ENCODE assay signal across 8 cellular contexts in genomic region chrX:18674788-18675735, GRCh38. TPM values are rescaled to one million over a fixed set of nuclear protein-coding genes. Genes with fewer than 3 reads are reported as not detected.
A peak's percentile ranks its signal among the peaks of the same experiment; 100 is the strongest.
DNase-seq lines count a peak whose midpoint lies in the region; ATAC-seq and TF ChIP-seq lines count a peak whose summit lies in the region.

No MANE protein-coding gene starts in this region.

- H3K27me3 ChIP-seq in kidney epithelial cell (ENCODE audit: control insufficient read depth, insufficient read depth, low read length): no peaks in the 10 kb centered on the region

- H3K36me3 ChIP-seq in kidney epithelial cell (ENCODE audit: control insufficient read depth, insufficient read depth, low read length): no peaks in the 10 kb centered on the region

- in situ Hi-C loops in ACHN (cut with HindIII; ENCODE audit: low pct_ligation_motif_present, low pct_unique_long_range_greater_than_20kb, low sequenced_read_pairs): no loop called here

- H3K4me3 ChIP-seq in kidney epithelial cell (ENCODE audit: low read depth, low read length): peak overlapping the region; percentile 62

- TF ChIP-seq CTCF in kidney epithelial cell (IDR thresholded peaks at IDR 0.05; ENCODE audit: insufficient read depth, low read length, poor library complexity, severe bottlenecking): no peak

- peak; percentile 86 for ATAC-seq in GM18520 (IDR thresholded peaks at IDR 0.05; ENCODE audit: unreplicated experiment)
- peak; percentile 84 for ATAC-seq in HG03045 (IDR thresholded peaks at IDR 0.05; ENCODE audit: unreplicated experiment)
- peak; percentile 83 for ATAC-seq in activated CD4-positive, CD25-positive, alpha-beta regulatory T cell treated with anti-CD3 and anti-CD28 coated beads, Interleukin-2, amount 50 U/mL, for 24 hours

- peak; percentile 56 for DNase-seq in ACHN
- peak; percentile 68 for DNase-seq in NCI-H2107 treated with DMSO at 0.1 percent for 48 hours (lab: John Stamatoyannopoulos, UW; ENCODE audit: unreplicated experiment)
- DNase-seq in cerebellar cortex (ENCODE audit: low spot score): peak; percentile 86
- no peak for DNase-seq in kidney epithelial cell (ENCODE audit: low read depth)
- DNase-seq in stimulated activated CD4-positive, alpha-beta T cell treated with anti-CD3 and anti-CD28 coated beads, Interleukin-15, amount 100 ng/mL, for 24 hours: peak; percentile 75

RNA-seq across cellular contexts. Expression of gene RS1, which starts 3.2 kb away (rescaled TPM):
- total RNA-seq in kidney epithelial cell: not detected in 2 replicates

RNA-seq across cellular contexts. Expression of gene PPEF1, which starts 32.4 kb away (rescaled TPM):
- total RNA-seq in kidney epithelial cell: 0.14 TPM in 1 of 2 replicates, not detected in the other
